In the genomic region with DNA sequence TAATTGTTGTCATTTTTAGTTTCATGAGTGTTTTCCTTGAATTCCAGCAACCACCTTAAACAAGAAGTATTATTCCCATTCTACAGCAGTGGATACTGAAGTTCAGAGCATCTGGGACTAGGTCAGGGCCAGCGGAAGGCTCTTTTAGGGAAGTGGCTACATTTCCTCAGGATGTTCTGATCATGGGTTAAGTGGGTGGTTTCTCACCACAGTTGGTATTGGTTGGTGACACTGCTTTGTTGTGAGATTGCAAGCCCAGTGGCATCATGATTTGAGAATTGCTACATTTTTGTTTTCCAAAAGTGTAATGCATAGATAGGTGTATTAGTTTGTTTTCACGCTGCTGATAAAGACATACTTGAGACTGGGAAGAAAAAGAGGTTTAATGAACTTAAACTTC, we compare ENCODE assay signal across 1 cellular context.
TF ChIP-seq lines count a peak whose summit lies in the region.

No MANE protein-coding gene starts in this region.

TF ChIP-seq in WTC11, 78 proteins besides CTCF, POLR2A, EP300 and RAD21 (continued from another document):
- TF ChIP-seq, protein P1, sequence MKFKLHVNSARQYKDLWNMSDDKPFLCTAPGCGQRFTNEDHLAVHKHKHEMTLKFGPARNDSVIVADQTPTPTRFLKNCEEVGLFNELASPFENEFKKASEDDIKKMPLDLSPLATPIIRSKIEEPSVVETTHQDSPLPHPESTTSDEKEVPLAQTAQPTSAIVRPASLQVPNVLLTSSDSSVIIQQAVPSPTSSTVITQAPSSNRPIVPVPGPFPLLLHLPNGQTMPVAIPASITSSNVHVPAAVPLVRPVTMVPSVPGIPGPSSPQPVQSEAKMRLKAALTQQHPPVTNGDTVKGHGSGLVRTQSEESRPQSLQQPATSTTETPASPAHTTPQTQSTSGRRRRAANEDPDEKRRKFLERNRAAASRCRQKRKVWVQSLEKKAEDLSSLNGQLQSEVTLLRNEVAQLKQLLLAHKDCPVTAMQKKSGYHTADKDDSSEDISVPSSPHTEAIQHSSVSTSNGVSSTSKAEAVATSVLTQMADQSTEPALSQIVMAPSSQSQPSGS (CRISPR knock-in tag; IDR thresholded peaks at IDR 0.05; ENCODE audit: borderline replicate concordance, low read depth) = no peak
- TF ChIP-seq NR2C2 (CRISPR knock-in tag; IDR thresholded peaks at IDR 0.05) = no peak
- no peak for TF ChIP-seq ESRRA (CRISPR knock-in tag; IDR thresholded peaks at IDR 0.05; ENCODE audit: borderline replicate concordance)
- TF ChIP-seq, protein P2, sequence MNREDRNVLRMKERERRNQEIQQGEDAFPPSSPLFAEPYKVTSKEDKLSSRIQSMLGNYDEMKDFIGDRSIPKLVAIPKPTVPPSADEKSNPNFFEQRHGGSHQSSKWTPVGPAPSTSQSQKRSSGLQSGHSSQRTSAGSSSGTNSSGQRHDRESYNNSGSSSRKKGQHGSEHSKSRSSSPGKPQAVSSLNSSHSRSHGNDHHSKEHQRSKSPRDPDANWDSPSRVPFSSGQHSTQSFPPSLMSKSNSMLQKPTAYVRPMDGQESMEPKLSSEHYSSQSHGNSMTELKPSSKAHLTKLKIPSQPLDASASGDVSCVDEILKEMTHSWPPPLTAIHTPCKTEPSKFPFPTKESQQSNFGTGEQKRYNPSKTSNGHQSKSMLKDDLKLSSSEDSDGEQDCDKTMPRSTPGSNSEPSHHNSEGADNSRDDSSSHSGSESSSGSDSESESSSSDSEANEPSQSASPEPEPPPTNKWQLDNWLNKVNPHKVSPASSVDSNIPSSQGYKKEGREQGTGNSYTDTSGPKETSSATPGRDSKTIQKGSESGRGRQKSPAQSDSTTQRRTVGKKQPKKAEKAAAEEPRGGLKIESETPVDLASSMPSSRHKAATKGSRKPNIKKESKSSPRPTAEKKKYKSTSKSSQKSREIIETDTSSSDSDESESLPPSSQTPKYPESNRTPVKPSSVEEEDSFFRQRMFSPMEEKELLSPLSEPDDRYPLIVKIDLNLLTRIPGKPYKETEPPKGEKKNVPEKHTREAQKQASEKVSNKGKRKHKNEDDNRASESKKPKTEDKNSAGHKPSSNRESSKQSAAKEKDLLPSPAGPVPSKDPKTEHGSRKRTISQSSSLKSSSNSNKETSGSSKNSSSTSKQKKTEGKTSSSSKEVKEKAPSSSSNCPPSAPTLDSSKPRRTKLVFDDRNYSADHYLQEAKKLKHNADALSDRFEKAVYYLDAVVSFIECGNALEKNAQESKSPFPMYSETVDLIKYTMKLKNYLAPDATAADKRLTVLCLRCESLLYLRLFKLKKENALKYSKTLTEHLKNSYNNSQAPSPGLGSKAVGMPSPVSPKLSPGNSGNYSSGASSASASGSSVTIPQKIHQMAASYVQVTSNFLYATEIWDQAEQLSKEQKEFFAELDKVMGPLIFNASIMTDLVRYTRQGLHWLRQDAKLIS (CRISPR knock-in tag; IDR thresholded peaks at IDR 0.05; ENCODE audit: borderline replicate concordance) = no peak
- TF ChIP-seq NFE2L1 (CRISPR knock-in tag; IDR thresholded peaks at IDR 0.05) = no peak
- no peak for TF ChIP-seq ZNF232 (CRISPR knock-in tag; IDR thresholded peaks at IDR 0.05)
- TF ChIP-seq, protein P3, sequence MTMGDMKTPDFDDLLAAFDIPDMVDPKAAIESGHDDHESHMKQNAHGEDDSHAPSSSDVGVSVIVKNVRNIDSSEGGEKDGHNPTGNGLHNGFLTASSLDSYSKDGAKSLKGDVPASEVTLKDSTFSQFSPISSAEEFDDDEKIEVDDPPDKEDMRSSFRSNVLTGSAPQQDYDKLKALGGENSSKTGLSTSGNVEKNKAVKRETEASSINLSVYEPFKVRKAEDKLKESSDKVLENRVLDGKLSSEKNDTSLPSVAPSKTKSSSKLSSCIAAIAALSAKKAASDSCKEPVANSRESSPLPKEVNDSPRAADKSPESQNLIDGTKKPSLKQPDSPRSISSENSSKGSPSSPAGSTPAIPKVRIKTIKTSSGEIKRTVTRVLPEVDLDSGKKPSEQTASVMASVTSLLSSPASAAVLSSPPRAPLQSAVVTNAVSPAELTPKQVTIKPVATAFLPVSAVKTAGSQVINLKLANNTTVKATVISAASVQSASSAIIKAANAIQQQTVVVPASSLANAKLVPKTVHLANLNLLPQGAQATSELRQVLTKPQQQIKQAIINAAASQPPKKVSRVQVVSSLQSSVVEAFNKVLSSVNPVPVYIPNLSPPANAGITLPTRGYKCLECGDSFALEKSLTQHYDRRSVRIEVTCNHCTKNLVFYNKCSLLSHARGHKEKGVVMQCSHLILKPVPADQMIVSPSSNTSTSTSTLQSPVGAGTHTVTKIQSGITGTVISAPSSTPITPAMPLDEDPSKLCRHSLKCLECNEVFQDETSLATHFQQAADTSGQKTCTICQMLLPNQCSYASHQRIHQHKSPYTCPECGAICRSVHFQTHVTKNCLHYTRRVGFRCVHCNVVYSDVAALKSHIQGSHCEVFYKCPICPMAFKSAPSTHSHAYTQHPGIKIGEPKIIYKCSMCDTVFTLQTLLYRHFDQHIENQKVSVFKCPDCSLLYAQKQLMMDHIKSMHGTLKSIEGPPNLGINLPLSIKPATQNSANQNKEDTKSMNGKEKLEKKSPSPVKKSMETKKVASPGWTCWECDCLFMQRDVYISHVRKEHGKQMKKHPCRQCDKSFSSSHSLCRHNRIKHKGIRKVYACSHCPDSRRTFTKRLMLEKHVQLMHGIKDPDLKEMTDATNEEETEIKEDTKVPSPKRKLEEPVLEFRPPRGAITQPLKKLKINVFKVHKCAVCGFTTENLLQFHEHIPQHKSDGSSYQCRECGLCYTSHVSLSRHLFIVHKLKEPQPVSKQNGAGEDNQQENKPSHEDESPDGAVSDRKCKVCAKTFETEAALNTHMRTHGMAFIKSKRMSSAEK (CRISPR knock-in tag; IDR thresholded peaks at IDR 0.05; ENCODE audit: borderline replicate concordance) = no peak
- TF ChIP-seq, protein P4, sequence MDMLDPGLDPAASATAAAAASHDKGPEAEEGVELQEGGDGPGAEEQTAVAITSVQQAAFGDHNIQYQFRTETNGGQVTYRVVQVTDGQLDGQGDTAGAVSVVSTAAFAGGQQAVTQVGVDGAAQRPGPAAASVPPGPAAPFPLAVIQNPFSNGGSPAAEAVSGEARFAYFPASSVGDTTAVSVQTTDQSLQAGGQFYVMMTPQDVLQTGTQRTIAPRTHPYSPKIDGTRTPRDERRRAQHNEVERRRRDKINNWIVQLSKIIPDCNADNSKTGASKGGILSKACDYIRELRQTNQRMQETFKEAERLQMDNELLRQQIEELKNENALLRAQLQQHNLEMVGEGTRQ (CRISPR knock-in tag; IDR thresholded peaks at IDR 0.05) = no peak
- no peak for TF ChIP-seq ZNF219 (CRISPR knock-in tag; IDR thresholded peaks at IDR 0.05; ENCODE audit: borderline replicate concordance)
- no peak for TF ChIP-seq CREB1 (CRISPR knock-in tag; IDR thresholded peaks at IDR 0.05)
- TF ChIP-seq, protein P5, sequence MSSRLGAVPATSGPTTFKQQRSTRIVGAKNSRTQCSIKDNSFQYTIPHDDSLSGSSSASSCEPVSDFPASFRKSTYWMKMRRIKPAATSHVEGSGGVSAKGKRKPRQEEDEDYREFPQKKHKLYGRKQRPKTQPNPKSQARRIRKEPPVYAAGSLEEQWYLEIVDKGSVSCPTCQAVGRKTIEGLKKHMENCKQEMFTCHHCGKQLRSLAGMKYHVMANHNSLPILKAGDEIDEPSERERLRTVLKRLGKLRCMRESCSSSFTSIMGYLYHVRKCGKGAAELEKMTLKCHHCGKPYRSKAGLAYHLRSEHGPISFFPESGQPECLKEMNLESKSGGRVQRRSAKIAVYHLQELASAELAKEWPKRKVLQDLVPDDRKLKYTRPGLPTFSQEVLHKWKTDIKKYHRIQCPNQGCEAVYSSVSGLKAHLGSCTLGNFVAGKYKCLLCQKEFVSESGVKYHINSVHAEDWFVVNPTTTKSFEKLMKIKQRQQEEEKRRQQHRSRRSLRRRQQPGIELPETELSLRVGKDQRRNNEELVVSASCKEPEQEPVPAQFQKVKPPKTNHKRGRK (CRISPR knock-in tag; IDR thresholded peaks at IDR 0.05; ENCODE audit: borderline replicate concordance) = no peak
- no peak for TF ChIP-seq FOXP1 (CRISPR knock-in tag; IDR thresholded peaks at IDR 0.05; ENCODE audit: borderline replicate concordance)
- TF ChIP-seq, protein P6, sequence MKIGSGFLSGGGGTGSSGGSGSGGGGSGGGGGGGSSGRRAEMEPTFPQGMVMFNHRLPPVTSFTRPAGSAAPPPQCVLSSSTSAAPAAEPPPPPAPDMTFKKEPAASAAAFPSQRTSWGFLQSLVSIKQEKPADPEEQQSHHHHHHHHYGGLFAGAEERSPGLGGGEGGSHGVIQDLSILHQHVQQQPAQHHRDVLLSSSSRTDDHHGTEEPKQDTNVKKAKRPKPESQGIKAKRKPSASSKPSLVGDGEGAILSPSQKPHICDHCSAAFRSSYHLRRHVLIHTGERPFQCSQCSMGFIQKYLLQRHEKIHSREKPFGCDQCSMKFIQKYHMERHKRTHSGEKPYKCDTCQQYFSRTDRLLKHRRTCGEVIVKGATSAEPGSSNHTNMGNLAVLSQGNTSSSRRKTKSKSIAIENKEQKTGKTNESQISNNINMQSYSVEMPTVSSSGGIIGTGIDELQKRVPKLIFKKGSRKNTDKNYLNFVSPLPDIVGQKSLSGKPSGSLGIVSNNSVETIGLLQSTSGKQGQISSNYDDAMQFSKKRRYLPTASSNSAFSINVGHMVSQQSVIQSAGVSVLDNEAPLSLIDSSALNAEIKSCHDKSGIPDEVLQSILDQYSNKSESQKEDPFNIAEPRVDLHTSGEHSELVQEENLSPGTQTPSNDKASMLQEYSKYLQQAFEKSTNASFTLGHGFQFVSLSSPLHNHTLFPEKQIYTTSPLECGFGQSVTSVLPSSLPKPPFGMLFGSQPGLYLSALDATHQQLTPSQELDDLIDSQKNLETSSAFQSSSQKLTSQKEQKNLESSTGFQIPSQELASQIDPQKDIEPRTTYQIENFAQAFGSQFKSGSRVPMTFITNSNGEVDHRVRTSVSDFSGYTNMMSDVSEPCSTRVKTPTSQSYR (CRISPR knock-in tag; IDR thresholded peaks at IDR 0.05) = no peak
- TF ChIP-seq, protein P7, sequence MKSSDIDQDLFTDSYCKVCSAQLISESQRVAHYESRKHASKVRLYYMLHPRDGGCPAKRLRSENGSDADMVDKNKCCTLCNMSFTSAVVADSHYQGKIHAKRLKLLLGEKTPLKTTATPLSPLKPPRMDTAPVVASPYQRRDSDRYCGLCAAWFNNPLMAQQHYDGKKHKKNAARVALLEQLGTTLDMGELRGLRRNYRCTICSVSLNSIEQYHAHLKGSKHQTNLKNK (CRISPR knock-in tag; IDR thresholded peaks at IDR 0.05) = no peak
- TF ChIP-seq, protein P8, sequence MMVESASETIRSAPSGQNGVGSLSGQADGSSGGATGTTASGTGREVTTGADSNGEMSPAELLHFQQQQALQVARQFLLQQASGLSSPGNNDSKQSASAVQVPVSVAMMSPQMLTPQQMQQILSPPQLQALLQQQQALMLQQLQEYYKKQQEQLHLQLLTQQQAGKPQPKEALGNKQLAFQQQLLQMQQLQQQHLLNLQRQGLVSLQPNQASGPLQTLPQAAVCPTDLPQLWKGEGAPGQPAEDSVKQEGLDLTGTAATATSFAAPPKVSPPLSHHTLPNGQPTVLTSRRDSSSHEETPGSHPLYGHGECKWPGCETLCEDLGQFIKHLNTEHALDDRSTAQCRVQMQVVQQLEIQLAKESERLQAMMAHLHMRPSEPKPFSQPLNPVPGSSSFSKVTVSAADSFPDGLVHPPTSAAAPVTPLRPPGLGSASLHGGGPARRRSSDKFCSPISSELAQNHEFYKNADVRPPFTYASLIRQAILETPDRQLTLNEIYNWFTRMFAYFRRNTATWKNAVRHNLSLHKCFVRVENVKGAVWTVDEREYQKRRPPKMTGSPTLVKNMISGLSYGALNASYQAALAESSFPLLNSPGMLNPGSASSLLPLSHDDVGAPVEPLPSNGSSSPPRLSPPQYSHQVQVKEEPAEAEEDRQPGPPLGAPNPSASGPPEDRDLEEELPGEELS (CRISPR knock-in tag; IDR thresholded peaks at IDR 0.05) = no peak
- no peak for TF ChIP-seq GRHL2 (CRISPR knock-in tag; IDR thresholded peaks at IDR 0.05; ENCODE audit: insufficient replicate concordance, severe bottlenecking)
- TF ChIP-seq, protein P9, sequence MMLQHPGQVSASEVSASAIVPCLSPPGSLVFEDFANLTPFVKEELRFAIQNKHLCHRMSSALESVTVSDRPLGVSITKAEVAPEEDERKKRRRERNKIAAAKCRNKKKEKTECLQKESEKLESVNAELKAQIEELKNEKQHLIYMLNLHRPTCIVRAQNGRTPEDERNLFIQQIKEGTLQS (CRISPR knock-in tag; conservative IDR thresholded peaks at IDR 0.05) = no peak
- no peak for TF ChIP-seq CREM (CRISPR knock-in tag; IDR thresholded peaks at IDR 0.05)
